18 cellular contexts compared by ENCODE assay signal in genomic region chr4:138088449-138089208, GRCh38.
DNase-seq lines count a peak whose midpoint lies in the region; ATAC-seq lines count a peak whose summit lies in the region.
"Had no signal": no experiment of that assay in that cellular context is flagged by ENCODE, and none has a peak within 500 bp of the region (broad histone marks: within the 10 kb centered on the region; RNA-seq: fewer than 3 reads in every experiment).

No MANE protein-coding gene starts in this region.

- H3K23ac ChIP-seq in mesenchymal stem cell (ENCODE audit: low read length in 2 of 2): no peak overlapping the region

- no peaks in the 10 kb centered on the region for H3K27me3 ChIP-seq in mesenchymal stem cell (ENCODE audit: control insufficient read depth in 1 of 2, insufficient read depth in 1 of 2, low read length in 2 of 2)
- H3K27me3 ChIP-seq: BLaER1 had no signal

- no peak overlapping the region for H3K27ac Mint-ChIP-seq in stimulated activated naive CD8-positive, alpha-beta T cell treated with anti-CD3 and anti-CD28 coated beads, Interleukin-15, amount 100 ng/mL, for 72 hours
- no peak overlapping the region for H3K27ac Mint-ChIP-seq in stimulated activated memory B cell treated with anti-CD40 and anti-IgM and Interleukin-4, amounts not matched to agents 10 μg/mL and 1 μg/mL and 100 μg/mL, for 72 hours
- H3K27ac Mint-ChIP-seq: B cell; CD4-positive, CD25-positive, alpha-beta regulatory T cell; CD8-positive, alpha-beta T cell had no signal

- H3K36me3 ChIP-seq in mesenchymal stem cell (ENCODE audit: control insufficient read depth in 1 of 2, insufficient read depth in 2 of 2, low read depth in 1 of 2, low read length in 2 of 2): no peaks in the 10 kb centered on the region

- no peak overlapping the region for H4K91ac ChIP-seq in mesenchymal stem cell (ENCODE audit: low read length)

- H3K27me3 Mint-ChIP-seq in stimulated activated naive CD8-positive, alpha-beta T cell treated with anti-CD3 and anti-CD28 coated beads, Interleukin-15, amount 100 ng/mL, for 72 hours: peaks cover 8% of the 10 kb centered on the region
- H3K27me3 Mint-ChIP-seq in stimulated activated memory B cell treated with anti-CD40 and anti-IgM and Interleukin-4, amounts not matched to agents 10 μg/mL and 1 μg/mL and 100 μg/mL, for 72 hours: peaks cover 7% of the 10 kb centered on the region
- H3K27me3 Mint-ChIP-seq: CD4-positive, CD25-positive, alpha-beta regulatory T cell had no signal

- no peaks in the 10 kb centered on the region for H3K36me3 Mint-ChIP-seq in stimulated activated memory B cell treated with anti-CD40 and anti-IgM and Interleukin-4, amounts not matched to agents 10 μg/mL and 1 μg/mL and 100 μg/mL, for 72 hours
- H3K36me3 Mint-ChIP-seq: CD4-positive, CD25-positive, alpha-beta regulatory T cell; CD8-positive, alpha-beta T cell had no signal

- H3K9me3 ChIP-seq in mesenchymal stem cell (ENCODE audit: control insufficient read depth, low read length): no peaks in the 10 kb centered on the region
- H3K9me3 ChIP-seq: Caco-2 had no signal

- H4K8ac ChIP-seq in mesenchymal stem cell (ENCODE audit: low read length): no peak overlapping the region

- no peaks in the 10 kb centered on the region for H3K79me1 ChIP-seq in mesenchymal stem cell (replicated peaks; ENCODE audit: low read length, poor library complexity, severe bottlenecking)

- no peak overlapping the region for H3K9ac ChIP-seq in mesenchymal stem cell (ENCODE audit: low read length)
- H3K9ac ChIP-seq: BLaER1 had no signal

- no peak overlapping the region for H3K4me3 ChIP-seq in mesenchymal stem cell (ENCODE audit: insufficient read depth in 1 of 2, low read depth in 1 of 2, low read length in 2 of 2)
- H3K4me3 ChIP-seq: BLaER1 had no signal

- H3K14ac ChIP-seq in mesenchymal stem cell (ENCODE audit: low read length in 2 of 2): no peak overlapping the region

- no peak overlapping the region for H2BK5ac ChIP-seq in mesenchymal stem cell (ENCODE audit: low read depth, low read length, poor library complexity, severe bottlenecking)

- no peaks in the 10 kb centered on the region for H3K4me1 Mint-ChIP-seq in stimulated activated naive CD8-positive, alpha-beta T cell treated with anti-CD3 and anti-CD28 coated beads, Interleukin-15, amount 100 ng/mL, for 72 hours
- H3K4me1 Mint-ChIP-seq in stimulated activated memory B cell treated with anti-CD40 and anti-IgM and Interleukin-4, amounts not matched to agents 10 μg/mL and 1 μg/mL and 100 μg/mL, for 72 hours: peaks cover 4% of the 10 kb centered on the region
- H3K4me1 Mint-ChIP-seq: B cell; CD4-positive, CD25-positive, alpha-beta regulatory T cell had no signal

- H3K4me2 ChIP-seq in mesenchymal stem cell (ENCODE audit: low read length, poor library complexity, severe bottlenecking): no peak overlapping the region

- H2AK5ac ChIP-seq in mesenchymal stem cell (ENCODE audit: low read length, severe bottlenecking): no peak overlapping the region

- H2BK12ac ChIP-seq in mesenchymal stem cell (ENCODE audit: low read length in 2 of 2): no peak overlapping the region

- no peaks in the 10 kb centered on the region for H3K9me3 Mint-ChIP-seq in stimulated activated naive CD8-positive, alpha-beta T cell treated with anti-CD3 and anti-CD28 coated beads, Interleukin-15, amount 100 ng/mL, for 72 hours
- H3K9me3 Mint-ChIP-seq in stimulated activated memory B cell treated with anti-CD40 and anti-IgM and Interleukin-4, amounts not matched to agents 10 μg/mL and 1 μg/mL and 100 μg/mL, for 72 hours: no peaks in the 10 kb centered on the region
- H3K9me3 Mint-ChIP-seq: CD8-positive, alpha-beta T cell had no signal

- no peak overlapping the region for H2BK120ac ChIP-seq in mesenchymal stem cell (ENCODE audit: low read depth, low read length)

- 99% methylated on average over 66 of the region's 67 CpGs for WGBS in mesenchymal stem cell

- H2AFZ ChIP-seq in mesenchymal stem cell (ENCODE audit: low read depth, low read length): no peak overlapping the region

- H2BK15ac ChIP-seq in mesenchymal stem cell (ENCODE audit: low read depth, poor library complexity, severe bottlenecking): peak overlapping the region; percentile 83

- peak overlapping the region in 1 of 2 experiments; percentile 25 for H3K4ac ChIP-seq in mesenchymal stem cell (ENCODE audit: low read depth in 1 of 2, low read length in 2 of 2)

- no peak for DNase-seq in stimulated activated naive CD8-positive, alpha-beta T cell treated with anti-CD3 and anti-CD28 coated beads, Interleukin-15, amount 100 ng/mL, for 72 hours
- DNase-seq in stimulated activated naive CD8-positive, alpha-beta T cell treated with anti-CD3 and anti-CD28 coated beads, Interleukin-15, Interleukin-2, amounts not matched to agents 100 U/mL and 50 U/mL, for 24 hours: no peak
- DNase-seq in mesenchymal stem cell: no peak
- no peak for DNase-seq in NCI-H187 treated with DMSO at 0.1 percent for 48 hours (lab: John Stamatoyannopoulos, UW)
- no peak for DNase-seq in NCI-H2029 (lab: John Stamatoyannopoulos, UW)
- DNase-seq in SHP77 (lab: John Stamatoyannopoulos, UW): no peak
- DNase-seq: Caco-2; CD4-positive, CD25-positive, alpha-beta regulatory T cell; CD8-positive, alpha-beta T cell; DMS153; DND-41; H7; HCEC 1CT had no signal

- no peak overlapping the region for H3K18ac ChIP-seq in mesenchymal stem cell (ENCODE audit: low read depth in 1 of 2, low read length in 2 of 2)

- H3K4me1 ChIP-seq in mesenchymal stem cell (ENCODE audit: control insufficient read depth, insufficient read depth, low read depth, low read length): no peaks in the 10 kb centered on the region

- H3K4me3 Mint-ChIP-seq in stimulated activated naive CD8-positive, alpha-beta T cell treated with anti-CD3 and anti-CD28 coated beads, Interleukin-15, amount 100 ng/mL, for 72 hours: no peak overlapping the region
- H3K4me3 Mint-ChIP-seq in stimulated activated memory B cell treated with anti-CD40 and anti-IgM and Interleukin-4, amounts not matched to agents 10 μg/mL and 1 μg/mL and 100 μg/mL, for 72 hours: no peak overlapping the region
- H3K4me3 Mint-ChIP-seq: B cell; CD4-positive, CD25-positive, alpha-beta regulatory T cell; CD8-positive, alpha-beta T cell had no signal

- no peak overlapping the region for H3K27ac ChIP-seq in mesenchymal stem cell (ENCODE audit: low read length, poor library complexity, severe bottlenecking)
- H3K27ac ChIP-seq: 22Rv1, BLaER1, C4-2B had no signal

- ATAC-seq in stimulated activated naive CD8-positive, alpha-beta T cell treated with anti-CD3 and anti-CD28 coated beads, Interleukin-15, amount 100 ng/mL, for 72 hours: peak; percentile 73
- ATAC-seq in stimulated activated naive CD8-positive, alpha-beta T cell treated with anti-CD3 and anti-CD28 coated beads, Interleukin-15, Interleukin-2, amounts not matched to agents 100 U/mL and 50 U/mL, for 24 hours: no peak
- peak; percentile 56 for ATAC-seq in stimulated activated memory B cell treated with anti-CD40 and anti-IgM and Interleukin-4, amounts not matched to agents 10 μg/mL and 1 μg/mL and 100 μg/mL, for 72 hours
- ATAC-seq: CD8-positive, alpha-beta T cell had no signal
